Comparison of ENCODE assay signal across 5 cellular contexts in genomic region chr10:2051108-2051507, GRCh38.
"Had no signal": no experiment of that assay in that cellular context is flagged by ENCODE, and none has a peak within 500 bp of the region (broad histone marks: within the 10 kb centered on the region; RNA-seq: fewer than 3 reads in every experiment).

No MANE protein-coding gene starts in this region.

- DNase-seq: GM23248, GOT3, H7, HFFc6, KBM-7 had no signal
